21 cellular contexts compared by ENCODE assay signal in genomic region chr7:50621206-50621605, GRCh38. TPM values are rescaled to one million over a fixed set of nuclear protein-coding genes. Genes with fewer than 3 reads are reported as not detected.
"Had no signal": no experiment of that assay in that cellular context is flagged by ENCODE, and none has a peak within 500 bp of the region (broad histone marks: within the 10 kb centered on the region; RNA-seq: fewer than 3 reads in every experiment).

No MANE protein-coding gene starts in this region.

- DNase-seq: activated CD4-positive, alpha-beta memory T cell treated with anti-CD3 and anti-CD28 coated beads, Interleukin-2, amount 10 ng/mL, durations not matched to agents 7 days and 5 days; activated CD4-positive, alpha-beta T cell treated with anti-CD3 and anti-CD28 coated beads for 4 hours; activated naive CD4-positive, alpha-beta T cell treated with anti-CD3 and anti-CD28 coated beads, Interleukin-2, amount 10 ng/mL, durations not matched to agents 7 days and 5 days; activated naive CD8-positive, alpha-beta T cell treated with anti-CD3 and anti-CD28 coated beads, Interleukin-2, amount 50 U/mL, for 24 hours; activated T-cell treated with anti-CD3 and anti-CD28 coated beads, Interleukin-2, amount 50 U/mL, for 1 hour; anterior cingulate cortex; effector memory CD8-positive, alpha-beta T cell; foreskin fibroblast; glutamatergic neuron; left lung; occipital lobe; small intestine; stimulated activated CD4-positive, alpha-beta T cell treated with anti-CD3 and anti-CD28 coated beads, Interleukin-4, amount 100 ng/mL, for 1 hour; stomach had no signal

- H3K27ac Mint-ChIP-seq: activated CD4-positive, alpha-beta memory T cell treated with anti-CD3 and anti-CD28 coated beads, Interleukin-2, amount 10 ng/mL, durations not matched to agents 7 days and 5 days; activated naive CD4-positive, alpha-beta T cell treated with anti-CD3 and anti-CD28 coated beads, Interleukin-2, amount 10 ng/mL, durations not matched to agents 7 days and 5 days; activated naive CD8-positive, alpha-beta T cell treated with anti-CD3 and anti-CD28 coated beads, Interleukin-2, amount 50 U/mL, for 24 hours; activated T-helper 2 cell treated with anti-CD3 and anti-CD28 coated beads, Interferon-gamma antibody, Interleukin-2, Interleukin-4, amounts not matched to agents 10 μg/mL and 5 μg/mL and 100 μg/mL, durations not matched to agents 14 hours and 24 hours and 36 hours; dendritic cell treated with granulocyte-macrophage colony-stimulating factor and Interleukin-4, amounts not matched to agents 40 ng/mL and 50 ng/mL, for 4 days; effector memory CD8-positive, alpha-beta T cell; type B pancreatic cell had no signal

- ATAC-seq: activated naive CD8-positive, alpha-beta T cell treated with anti-CD3 and anti-CD28 coated beads, Interleukin-2, amount 50 U/mL, for 24 hours; effector memory CD8-positive, alpha-beta T cell; left lung had no signal

- H3K9me3 Mint-ChIP-seq: activated CD4-positive, alpha-beta memory T cell treated with anti-CD3 and anti-CD28 coated beads, Interleukin-2, amount 10 ng/mL, durations not matched to agents 7 days and 5 days; activated naive CD4-positive, alpha-beta T cell treated with anti-CD3 and anti-CD28 coated beads, Interleukin-2, amount 10 ng/mL, durations not matched to agents 7 days and 5 days; activated naive CD8-positive, alpha-beta T cell treated with anti-CD3 and anti-CD28 coated beads, Interleukin-2, amount 50 U/mL, for 24 hours; activated T-helper 2 cell treated with anti-CD3 and anti-CD28 coated beads, Interferon-gamma antibody, Interleukin-2, Interleukin-4, amounts not matched to agents 10 μg/mL and 5 μg/mL and 100 μg/mL, durations not matched to agents 14 hours and 24 hours and 36 hours; dendritic cell treated with granulocyte-macrophage colony-stimulating factor and Interleukin-4, amounts not matched to agents 40 ng/mL and 50 ng/mL, for 4 days; effector memory CD8-positive, alpha-beta T cell; type B pancreatic cell had no signal

- H3K9me3 ChIP-seq: left lung, SJSA1, stomach had no signal

- H3K4me3 ChIP-seq: left lung, SJSA1, stomach had no signal

- H3K4me3 Mint-ChIP-seq: activated CD4-positive, alpha-beta memory T cell treated with anti-CD3 and anti-CD28 coated beads, Interleukin-2, amount 10 ng/mL, durations not matched to agents 7 days and 5 days; activated naive CD4-positive, alpha-beta T cell treated with anti-CD3 and anti-CD28 coated beads, Interleukin-2, amount 10 ng/mL, durations not matched to agents 7 days and 5 days; activated naive CD8-positive, alpha-beta T cell treated with anti-CD3 and anti-CD28 coated beads, Interleukin-2, amount 50 U/mL, for 24 hours; dendritic cell treated with granulocyte-macrophage colony-stimulating factor and Interleukin-4, amounts not matched to agents 40 ng/mL and 50 ng/mL, for 4 days; effector memory CD8-positive, alpha-beta T cell; type B pancreatic cell had no signal

- H3K36me3 ChIP-seq: SJSA1 had no signal

- H3K36me3 Mint-ChIP-seq: activated naive CD4-positive, alpha-beta T cell treated with anti-CD3 and anti-CD28 coated beads, Interleukin-2, amount 10 ng/mL, durations not matched to agents 7 days and 5 days had no signal

- H3K27me3 Mint-ChIP-seq: activated naive CD8-positive, alpha-beta T cell treated with anti-CD3 and anti-CD28 coated beads, Interleukin-2, amount 50 U/mL, for 24 hours; dendritic cell treated with granulocyte-macrophage colony-stimulating factor and Interleukin-4, amounts not matched to agents 40 ng/mL and 50 ng/mL, for 4 days; type B pancreatic cell had no signal

- H3K4me1 Mint-ChIP-seq: activated CD4-positive, alpha-beta memory T cell treated with anti-CD3 and anti-CD28 coated beads, Interleukin-2, amount 10 ng/mL, durations not matched to agents 7 days and 5 days; activated naive CD4-positive, alpha-beta T cell treated with anti-CD3 and anti-CD28 coated beads, Interleukin-2, amount 10 ng/mL, durations not matched to agents 7 days and 5 days; activated naive CD8-positive, alpha-beta T cell treated with anti-CD3 and anti-CD28 coated beads, Interleukin-2, amount 50 U/mL, for 24 hours had no signal

- H3K27ac ChIP-seq: left lung, SJSA1, stomach had no signal

- H3K27me3 ChIP-seq: left lung, SJSA1, stomach had no signal

- H3K4me1 ChIP-seq: SJSA1 had no signal

RNA-seq across cellular contexts. Expression of gene DDC, which starts 56.0 kb away (rescaled TPM):
- total RNA-seq: activated CD4-positive, alpha-beta memory T cell treated with anti-CD3 and anti-CD28 coated beads, Interleukin-2, amount 10 ng/mL, durations not matched to agents 7 days and 5 days; activated T-helper 2 cell treated with anti-CD3 and anti-CD28 coated beads, Interferon-gamma antibody, Interleukin-2, Interleukin-4, amounts not matched to agents 10 μg/mL and 5 μg/mL and 100 μg/mL, durations not matched to agents 14 hours and 24 hours and 36 hours; myocyte; occipital lobe; posterior vena cava; SJSA1; T-helper 2 cell treated with Interferon-gamma antibody and Interleukin-4, amounts not matched to agents 100 ng/mL and 5 ng/mL, for 36 hours had no signal
